In genomic region chr2:96848264-96848663, GRCh38 we compare ENCODE assay signal across 1 cellular context.
TF ChIP-seq lines count a peak whose summit lies in the region.

No MANE protein-coding gene starts in this region.

TF ChIP-seq in HepG2, 621 proteins besides CTCF, POLR2A, EP300 and RAD21 (continued from another document):
- TF ChIP-seq ZNF687 (CRISPR knock-in tag; IDR thresholded peaks at IDR 0.05) (peak; percentile 79), ARNTL (CRISPR knock-in tag; IDR thresholded peaks at IDR 0.05) (0 out of 2 replicates have a peak, but pooled peaks have one; percentile 53), NFE2L1 (CRISPR knock-in tag; IDR thresholded peaks at IDR 0.05; ENCODE audit: borderline replicate concordance) (no peak), MAZ (IDR thresholded peaks at IDR 0.05; ENCODE audit: borderline replicate concordance, low read depth, low read length) (no peak), MAZ (CRISPR knock-in tag; IDR thresholded peaks at IDR 0.05; ENCODE audit: low read depth) (0 out of 2 replicates have a peak, but pooled peaks have one; percentile 47), E2F1 (CRISPR knock-in tag; IDR thresholded peaks at IDR 0.05) (no peak), PRMT3 (CRISPR knock-in tag; IDR thresholded peaks at IDR 0.05; ENCODE audit: borderline replicate concordance, low read depth) (no peak), ZGPAT (CRISPR knock-in tag; IDR thresholded peaks at IDR 0.05) (no peak), ZNF510 (CRISPR knock-in tag; IDR thresholded peaks at IDR 0.05; ENCODE audit: low read depth) (0 out of 2 replicates have a peak, but pooled peaks have one; percentile 30), ZNF747 (CRISPR knock-in tag; IDR thresholded peaks at IDR 0.05; ENCODE audit: borderline replicate concordance) (0 out of 2 replicates have a peak, but pooled peaks have one; percentile 12), HOXA3 (CRISPR knock-in tag; IDR thresholded peaks at IDR 0.05) (peak; percentile 46; the same call in 1 of the 2 replicates), ZNF263 (CRISPR knock-in tag; IDR thresholded peaks at IDR 0.05) (peak; percentile 47; the same call in 1 of the 2 replicates), ZNF232 (CRISPR knock-in tag; IDR thresholded peaks at IDR 0.05; ENCODE audit: borderline replicate concordance) (no peak), ARID4A (CRISPR knock-in tag; IDR thresholded peaks at IDR 0.05; ENCODE audit: borderline replicate concordance) (peak; percentile 59; the same call in 1 of the 2 replicates), HDAC2 (CRISPR knock-in tag; IDR thresholded peaks at IDR 0.05) (no peak), ZMYM4 (CRISPR knock-in tag; IDR thresholded peaks at IDR 0.05) (peak; percentile 75), TFE3 (CRISPR knock-in tag; IDR thresholded peaks at IDR 0.05) (peak; percentile 77), ZZZ3 (CRISPR knock-in tag; IDR thresholded peaks at IDR 0.05; ENCODE audit: borderline replicate concordance) (0 out of 2 replicates have a peak, but pooled peaks have one; percentile 23), NR2C2 (CRISPR knock-in tag; IDR thresholded peaks at IDR 0.05; ENCODE audit: borderline replicate concordance) (peak; percentile 55), TFAP4 (IDR thresholded peaks at IDR 0.05; ENCODE audit: borderline replicate concordance, low read depth) (peak; percentile 83), ZBTB3 (CRISPR knock-in tag; IDR thresholded peaks at IDR 0.05; ENCODE audit: borderline replicate concordance, low read depth) (no peak), ZNF574 (CRISPR knock-in tag; IDR thresholded peaks at IDR 0.05) (peak; percentile 43; the same call in 1 of the 2 replicates), SALL1 (CRISPR knock-in tag; IDR thresholded peaks at IDR 0.05) (peak; percentile 70), HDAC1 (CRISPR knock-in tag; IDR thresholded peaks at IDR 0.05) (peak; percentile 57), RARA (CRISPR knock-in tag; IDR thresholded peaks at IDR 0.05) (peak; percentile 31), SP5 (CRISPR knock-in tag; IDR thresholded peaks at IDR 0.05; ENCODE audit: borderline replicate concordance, low read depth) (no peak), GPN1 (CRISPR knock-in tag; IDR thresholded peaks at IDR 0.05; ENCODE audit: borderline replicate concordance) (no peak), NR2F2 (IDR thresholded peaks at IDR 0.05; ENCODE audit: borderline replicate concordance, low read depth) (0 out of 2 replicates have a peak, but pooled peaks have one; percentile 18), HNF4G (IDR thresholded peaks at IDR 0.05; ENCODE audit: borderline replicate concordance, low read depth, low read length) (no peak), HNF4G (CRISPR knock-in tag; IDR thresholded peaks at IDR 0.05; ENCODE audit: borderline replicate concordance, low read depth) (peak; percentile 54; the same call in 1 of the 2 replicates), LCORL (IDR thresholded peaks at IDR 0.05) (no peak), LCORL (CRISPR knock-in tag; IDR thresholded peaks at IDR 0.05) (peak; percentile 26; the same call in 1 of the 2 replicates), NR2F6 (IDR thresholded peaks at IDR 0.05) (0 out of 2 replicates have a peak, but pooled peaks have one; percentile 12), NR2F6 (CRISPR knock-in tag; IDR thresholded peaks at IDR 0.05) (peak; percentile 62), ZBTB38 (CRISPR knock-in tag; IDR thresholded peaks at IDR 0.05) (peak; percentile 75), ZNF598 (CRISPR knock-in tag; IDR thresholded peaks at IDR 0.05; ENCODE audit: borderline replicate concordance) (0 out of 2 replicates have a peak, but pooled peaks have one; percentile 28), TAF1 (CRISPR knock-in tag; IDR thresholded peaks at IDR 0.05) (no peak), USF2 (IDR thresholded peaks at IDR 0.05; ENCODE audit: low read depth, low read length) (peak; percentile 49), USF2 (CRISPR knock-in tag; IDR thresholded peaks at IDR 0.05; ENCODE audit: borderline replicate concordance) (no peak), MED1 (CRISPR knock-in tag; IDR thresholded peaks at IDR 0.05) (peak; percentile 32; the same call in 1 of the 2 replicates), NCOR1 (IDR thresholded peaks at IDR 0.05; ENCODE audit: borderline replicate concordance, low read length) (peak; percentile 24; the same call in 1 of the 2 replicates), ATF7 (IDR thresholded peaks at IDR 0.05) (no peak), ATF7 (CRISPR knock-in tag; IDR thresholded peaks at IDR 0.05) (0 out of 2 replicates have a peak, but pooled peaks have one; percentile 33)
